In the genomic region with DNA sequence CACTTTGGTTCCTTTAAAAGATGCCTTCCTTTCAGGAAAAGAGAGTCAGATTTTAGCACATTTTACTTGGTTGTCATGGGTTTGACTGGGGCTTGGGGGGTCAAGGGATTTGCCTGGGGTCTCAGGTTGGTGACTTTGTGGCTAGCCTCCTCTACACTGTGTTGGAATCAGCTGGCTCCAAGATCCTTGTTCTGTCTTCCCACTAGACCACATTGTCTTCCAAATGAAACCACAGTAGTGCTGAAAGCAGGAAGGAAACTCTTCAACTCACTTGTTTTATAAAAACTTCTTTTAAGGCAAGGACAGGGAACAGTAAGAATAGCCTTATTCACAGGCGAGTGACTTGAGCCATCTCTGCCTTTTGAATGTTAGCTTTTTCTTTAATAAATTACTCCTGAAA, we compare ENCODE assay signal across 14 cellular contexts.
"Had no signal": no experiment of that assay in that cellular context is flagged by ENCODE, and none has a peak within 500 bp of the region (broad histone marks: within the 10 kb centered on the region; RNA-seq: fewer than 3 reads in every experiment).

No MANE protein-coding gene starts in this region.

- H3K27me3 Mint-ChIP-seq: progenitor cell of endocrine pancreas had no signal

- H3K4me3 Mint-ChIP-seq: activated T-helper 17 cell treated with anti-CD3 and anti-CD28 coated beads, Interleukin-2, amount 50 U/mL, for 72 hours; effector memory CD8-positive, alpha-beta T cell; natural killer cell treated with Interleukin-12 subunit alpha and Interleukin-12 subunit beta and Interleukin-15 and Interleukin-18, amount 100 ng/mL, for 72 hours; stimulated activated naive B cell treated with anti-CD40 and anti-IgM and Interleukin-4, amounts not matched to agents 10 μg/mL and 1 μg/mL and 100 μg/mL, for 72 hours had no signal

- H3K9me3 ChIP-seq: adrenal gland, colonic mucosa had no signal

- H3K27ac ChIP-seq: adrenal gland, colonic mucosa had no signal

- H3K36me3 Mint-ChIP-seq: natural killer cell treated with Interleukin-12 subunit alpha and Interleukin-12 subunit beta and Interleukin-15 and Interleukin-18, amount 100 ng/mL, for 72 hours; stimulated activated naive B cell treated with anti-CD40 and anti-IgM and Interleukin-4, amounts not matched to agents 10 μg/mL and 1 μg/mL and 100 μg/mL, for 72 hours had no signal

- H3K36me3 ChIP-seq: adrenal gland, colonic mucosa had no signal

- DNase-seq: activated CD4-positive, alpha-beta T cell treated with anti-CD3 and anti-CD28 coated beads for 48 hours; activated naive CD4-positive, alpha-beta T cell treated with anti-CD3 and anti-CD28 coated beads, Interleukin-2, amount 50 U/mL, for 16 hours; adrenal gland; colonic mucosa; effector memory CD8-positive, alpha-beta T cell; glutamatergic neuron; occipital lobe; stimulated activated CD4-positive, alpha-beta T cell treated with anti-CD3 and anti-CD28 coated beads, Interleukin-2, amount 100 ng/mL, for 24 hours; stimulated activated naive B cell treated with anti-CD40 and anti-IgM and Interleukin-4, amounts not matched to agents 10 μg/mL and 1 μg/mL and 100 μg/mL, for 72 hours; trophoblast cell had no signal

- ATAC-seq: activated T-helper 17 cell treated with anti-CD3 and anti-CD28 coated beads, Interleukin-2, amount 50 U/mL, for 72 hours; effector memory CD8-positive, alpha-beta T cell; natural killer cell treated with Interleukin-12 subunit alpha and Interleukin-12 subunit beta and Interleukin-15 and Interleukin-18, amount 100 ng/mL, for 72 hours; sciatic nerve; stimulated activated naive B cell treated with anti-CD40 and anti-IgM and Interleukin-4, amounts not matched to agents 10 μg/mL and 1 μg/mL and 100 μg/mL, for 72 hours had no signal

- H3K27me3 ChIP-seq: adrenal gland, colonic mucosa had no signal

- H3K4me1 ChIP-seq: adrenal gland, colonic mucosa had no signal

- H3K4me3 ChIP-seq: adrenal gland, colonic mucosa had no signal

- H3K4me1 Mint-ChIP-seq: activated T-helper 17 cell treated with anti-CD3 and anti-CD28 coated beads, Interleukin-2, amount 50 U/mL, for 72 hours had no signal

- H3K27ac Mint-ChIP-seq: activated T-helper 17 cell treated with anti-CD3 and anti-CD28 coated beads, Interleukin-2, amount 50 U/mL, for 72 hours; effector memory CD8-positive, alpha-beta T cell; natural killer cell treated with Interleukin-12 subunit alpha and Interleukin-12 subunit beta and Interleukin-15 and Interleukin-18, amount 100 ng/mL, for 72 hours; progenitor cell of endocrine pancreas; stimulated activated naive B cell treated with anti-CD40 and anti-IgM and Interleukin-4, amounts not matched to agents 10 μg/mL and 1 μg/mL and 100 μg/mL, for 72 hours had no signal

- H3K9me3 Mint-ChIP-seq: activated T-helper 17 cell treated with anti-CD3 and anti-CD28 coated beads, Interleukin-2, amount 50 U/mL, for 72 hours; effector memory CD8-positive, alpha-beta T cell; natural killer cell treated with Interleukin-12 subunit alpha and Interleukin-12 subunit beta and Interleukin-15 and Interleukin-18, amount 100 ng/mL, for 72 hours had no signal
